In the genomic region with DNA sequence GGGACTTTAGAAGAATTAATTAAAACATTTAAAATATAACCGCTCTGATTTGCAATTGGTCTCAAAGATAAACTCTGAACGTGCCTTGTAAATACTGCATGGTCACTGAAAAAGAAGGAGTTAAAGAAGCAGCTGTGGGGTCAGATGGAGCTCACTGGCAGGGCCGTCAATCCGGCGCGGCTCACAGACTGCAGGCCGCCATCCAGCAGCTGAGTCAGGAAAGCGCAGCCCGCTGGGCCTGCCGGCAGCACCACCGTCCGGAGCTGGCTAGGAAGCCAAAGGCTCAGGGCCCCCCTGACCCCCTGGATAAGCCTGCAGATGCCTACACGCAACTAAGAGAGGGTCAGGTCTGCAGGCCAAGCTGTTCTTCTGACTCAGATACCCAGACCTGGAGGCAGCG, we compare ENCODE assay signal across 10 cellular contexts. TPM values are rescaled to one million over a fixed set of nuclear protein-coding genes. Genes with fewer than 3 reads are reported as not detected.
A peak's percentile ranks its signal among the peaks of the same experiment; 100 is the strongest.
DNase-seq lines count a peak whose midpoint lies in the region; ATAC-seq and TF ChIP-seq lines count a peak whose summit lies in the region.
"Had no signal": no experiment of that assay in that cellular context is flagged by ENCODE, and none has a peak within 500 bp of the region (broad histone marks: within the 10 kb centered on the region; RNA-seq: fewer than 3 reads in every experiment).

No MANE protein-coding gene starts in this region.

- no peak for TF ChIP-seq EP300 in tibial nerve (IDR thresholded peaks at IDR 0.05)

- ATAC-seq in HG03571 (IDR thresholded peaks at IDR 0.05; ENCODE audit: unreplicated experiment) = no peak

- no peaks in the 10 kb centered on the region for H3K36me3 Mint-ChIP-seq in mesothelial cell of epicardium

- H3K4me1 ChIP-seq in tibial nerve = peaks cover 0 to 19% (median 0%) of the 10 kb centered on the region in 4 donors

- TF ChIP-seq POLR2A in tibial nerve (IDR thresholded peaks at IDR 0.05) = no peak

- H3K9me3 ChIP-seq in tibial nerve = no peaks in the 10 kb centered on the region

- H3K36me3 ChIP-seq in tibial nerve = no peaks in the 10 kb centered on the region

- peak overlapping the region in 1 of 4 donors; percentile 36 for H3K27ac ChIP-seq in tibial nerve

- no peak overlapping the region for H3K27ac Mint-ChIP-seq in mesothelial cell of epicardium

- H3K4me3 Mint-ChIP-seq in mesothelial cell of epicardium = peak overlapping the region; percentile 28

- no peak for TF ChIP-seq CTCF in mesothelial cell of epicardium (IDR thresholded peaks at IDR 0.05; ENCODE audit: unreplicated experiment)
- peak in 2 of 5 experiments; percentile 1 to 10 for TF ChIP-seq CTCF in tibial nerve (IDR thresholded peaks at IDR 0.05)

- peaks cover 3% of the 10 kb centered on the region for H3K9me3 Mint-ChIP-seq in mesothelial cell of epicardium

- DNase-seq in NCI-H82 (lab: John Stamatoyannopoulos, UW) (peak; percentile 31), NCI-H82 treated with DMSO at 0.1 percent for 48 hours (lab: John Stamatoyannopoulos, UW; ENCODE audit: unreplicated experiment) (no peak), fibroblast of gingiva (ENCODE audit: low read depth) (peak; percentile 24), mesothelial cell of epicardium (ENCODE audit: low spot score in 2 of 2, unreplicated experiment in 2 of 2) (no peak), tibial nerve (ENCODE audit: low spot score in 2 of 2) (no peak), DMS53 (lab: John Stamatoyannopoulos, UW) (no peak), kidney glomerular epithelial cell (lab: John Stamatoyannopoulos, UW) (no peak)

- WGBS in tibial nerve, 2 donors = 7 to 12% methylated on average over 14 of the region's 14 CpGs

- no peaks in the 10 kb centered on the region for H3K27me3 ChIP-seq in tibial nerve

- H3K4me1 Mint-ChIP-seq in mesothelial cell of epicardium = peaks cover 35% of the 10 kb centered on the region

- H3K27me3 Mint-ChIP-seq in mesothelial cell of epicardium (ENCODE audit: low read depth) = peaks cover 22% of the 10 kb centered on the region

- H3K4me3 ChIP-seq in tibial nerve = peak overlapping the region in 3 of 4 donors; percentile 28 to 44 (median 37)

RNA-seq across cellular contexts. Expression of a gene that starts 54.2 kb away (rescaled TPM):
- total RNA-seq in mesothelial cell of epicardium (not detected in 3 replicates), tibial nerve (10 to 100 TPM in 3 of 4 donors, 1 to 10 TPM in 1; 9.9 to 14.4 (median 12.5) TPM)
- total RNA-seq: bronchial epithelial cell, mononuclear cell had no signal

Comparison
In these comparisons a context has a peak if more than half of its experiments do, and no peak if none do; other contexts are left out.
1. DNase-seq: peak in NCI-H82 (single experiment) and fibroblast of gingiva (single experiment); none in NCI-H82 treated with DMSO at 0.1 percent for 48 hours (single experiment), mesothelial cell of epicardium (0 of 2), tibial nerve (0 of 2), DMS53 (single experiment) and kidney glomerular epithelial cell (single experiment).